7 cellular contexts compared by ENCODE assay signal in the genomic region with DNA sequence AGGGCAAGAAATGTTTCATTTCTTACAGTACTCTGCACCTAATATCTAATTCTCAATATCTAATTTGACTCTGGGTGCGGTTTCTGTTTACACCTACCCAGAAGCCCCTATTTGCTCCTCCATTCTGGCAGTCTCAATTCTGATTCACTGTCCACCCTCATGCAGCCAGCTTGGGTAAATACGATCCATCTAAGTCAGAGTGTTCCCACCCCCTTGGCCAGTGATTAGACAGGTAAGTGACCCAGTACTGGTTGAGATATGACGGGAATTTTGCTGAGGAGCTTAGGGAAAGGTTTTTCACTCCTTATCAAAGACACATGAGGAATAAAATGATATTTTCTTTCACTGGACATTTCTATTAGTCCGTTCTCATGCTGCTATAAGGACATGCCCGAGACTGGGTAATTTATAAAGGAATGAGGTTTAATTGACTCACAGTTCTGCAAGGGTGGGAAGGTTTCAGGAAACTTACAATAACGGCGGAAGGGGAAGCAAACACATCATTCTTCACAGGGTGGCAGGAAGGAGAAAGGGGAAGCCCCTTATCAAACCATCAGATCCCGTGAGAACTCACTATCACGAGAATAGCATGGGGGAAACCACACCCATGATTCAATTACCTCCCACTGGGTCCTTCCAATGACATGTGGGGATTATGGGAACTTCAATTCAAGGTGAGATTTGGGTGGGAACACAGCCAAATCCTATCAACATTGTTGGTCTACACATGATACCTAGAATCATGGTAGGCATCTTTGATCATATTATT.
DNase-seq lines count a peak whose midpoint lies in the region; ATAC-seq lines count a peak whose summit lies in the region.
"Had no signal": no experiment of that assay in that cellular context is flagged by ENCODE, and none has a peak within 500 bp of the region (broad histone marks: within the 10 kb centered on the region; RNA-seq: fewer than 3 reads in every experiment).

No MANE protein-coding gene starts in this region.

- ATAC-seq in stimulated activated effector memory CD8-positive, alpha-beta T cell treated with anti-CD3 and anti-CD28 coated beads, Interleukin-12 subunit alpha, Interleukin-12 subunit beta, amount 100 ng/mL, for 72 hours, result peak; percentile 60

- peaks cover 36% of the 10 kb centered on the region for H3K4me1 Mint-ChIP-seq in stimulated activated effector memory CD8-positive, alpha-beta T cell treated with anti-CD3 and anti-CD28 coated beads, Interleukin-12 subunit alpha, Interleukin-12 subunit beta, amount 100 ng/mL, for 72 hours

- H3K9me3 Mint-ChIP-seq in stimulated activated effector memory CD8-positive, alpha-beta T cell treated with anti-CD3 and anti-CD28 coated beads, Interleukin-12 subunit alpha, Interleukin-12 subunit beta, amount 100 ng/mL, for 72 hours, result no peaks in the 10 kb centered on the region

- H3K4me3 Mint-ChIP-seq in stimulated activated effector memory CD8-positive, alpha-beta T cell treated with anti-CD3 and anti-CD28 coated beads, Interleukin-12 subunit alpha, Interleukin-12 subunit beta, amount 100 ng/mL, for 72 hours, result no peak overlapping the region

- peak overlapping the region; percentile 2 for H3K27ac Mint-ChIP-seq in stimulated activated effector memory CD8-positive, alpha-beta T cell treated with anti-CD3 and anti-CD28 coated beads, Interleukin-12 subunit alpha, Interleukin-12 subunit beta, amount 100 ng/mL, for 72 hours

- H3K36me3 Mint-ChIP-seq in stimulated activated effector memory CD8-positive, alpha-beta T cell treated with anti-CD3 and anti-CD28 coated beads, Interleukin-12 subunit alpha, Interleukin-12 subunit beta, amount 100 ng/mL, for 72 hours, result peaks cover 48% of the 10 kb centered on the region

- DNase-seq in activated naive CD4-positive, alpha-beta T cell treated with Interleukin-2 at 50 U/mL for 16 hours, result peak; percentile 28
- no peak for DNase-seq in activated naive CD4-positive, alpha-beta T cell (lab: John Stamatoyannopoulos, UW)
- DNase-seq in activated CD4-positive, alpha-beta T cell treated with anti-CD3 and anti-CD28 coated beads, Interleukin-2, amount 50 U/mL, for 48 hours, result peak; percentile 17 to 35
- DNase-seq in stimulated activated effector memory CD8-positive, alpha-beta T cell treated with anti-CD3 and anti-CD28 coated beads, Interleukin-12 subunit alpha, Interleukin-12 subunit beta, amount 100 ng/mL, for 72 hours (ENCODE audit: low spot score in 2 of 2), result no peak
- DNase-seq in amygdala (lab: John Stamatoyannopoulos, UW) (no peak), SIG-M5 (lab: John Stamatoyannopoulos, UW) (no peak)
- DNase-seq: NCI-H446 had no signal

Comparison
In these comparisons a context has a peak if more than half of its experiments do, and no peak if none do; other contexts are left out.
1. DNase-seq: peak in activated naive CD4-positive, alpha-beta T cell treated with Interleukin-2 at 50 U/mL for 16 hours (single experiment) and activated CD4-positive, alpha-beta T cell treated with anti-CD3 and anti-CD28 coated beads, Interleukin-2, amount 50 U/mL, for 48 hours (2 of 2); none in activated naive CD4-positive, alpha-beta T cell (0 of 4), stimulated activated effector memory CD8-positive, alpha-beta T cell treated with anti-CD3 and anti-CD28 coated beads, Interleukin-12 subunit alpha, Interleukin-12 subunit beta, amount 100 ng/mL, for 72 hours (0 of 2), amygdala (0 of 56) and SIG-M5 (single experiment).